Comparison of ENCODE assay signal across 21 cellular contexts in genomic region chr3:53700441-53700840, GRCh38.
"Had no signal": no experiment of that assay in that cellular context is flagged by ENCODE, and none has a peak within 500 bp of the region (broad histone marks: within the 10 kb centered on the region; RNA-seq: fewer than 3 reads in every experiment).

No MANE protein-coding gene starts in this region.

- H3K27ac ChIP-seq: SJCRH30 had no signal

- H3K27me3 ChIP-seq: SJCRH30 had no signal

- H3K9me3 ChIP-seq: SJCRH30 had no signal

- H3K4me3 ChIP-seq: SJCRH30 had no signal

- H3K4me1 ChIP-seq: SJCRH30 had no signal

- H3K36me3 ChIP-seq: SJCRH30 had no signal

- ATAC-seq: HepG2, Right ventricle myocardium inferior, SK-N-SH treated with all-trans-retinoic acid at 6 μM for 48 hours had no signal

- DNase-seq: IMR-90, Karpas-422, KG1, MV-4-11, NCI-H1048, NCI-H1105, NCI-H1417, NCI-H1436 treated with DMSO at 0.1 percent for 48 hours, NCI-H1694, NCI-H187 treated with DMSO at 0.1 percent for 48 hours, NCI-H2029 treated with DMSO at 0.1 percent for 48 hours, NCI-H2227 treated with DMSO at 0.1 percent for 48 hours, NCI-H524, NCI-H526 treated with DMSO at 0.1 percent for 48 hours, NCI-H748 treated with DMSO at 0.1 percent for 48 hours, SHP77 treated with DMSO at 0.1 percent for 48 hours, SJCRH30, T-helper 1 cell had no signal
